In the genomic region with DNA sequence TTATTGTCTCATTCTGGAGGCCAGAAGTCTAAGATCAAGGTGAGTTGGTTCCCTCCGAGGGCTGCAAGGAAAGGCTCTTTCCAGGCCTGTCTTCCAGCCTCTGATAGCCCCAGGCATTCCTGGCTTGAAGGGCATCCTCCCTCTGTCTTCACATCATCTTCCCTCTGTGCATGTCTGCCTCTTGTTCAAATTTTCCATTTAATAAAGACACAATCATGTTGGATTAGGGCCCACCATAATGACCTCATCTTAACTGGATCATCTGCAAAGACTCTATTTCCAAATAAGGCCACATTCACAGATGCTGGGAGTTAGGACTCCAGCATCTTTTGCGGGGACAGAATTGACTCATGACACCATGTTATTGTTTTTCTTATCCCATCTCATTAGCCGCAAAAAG, we compare ENCODE assay signal across 22 cellular contexts. TPM values are rescaled to one million over a fixed set of nuclear protein-coding genes. Genes with fewer than 3 reads are reported as not detected.
DNase-seq lines count a peak whose midpoint lies in the region; FAIRE-seq and TF ChIP-seq lines count a peak whose summit lies in the region.
"Had no signal": no experiment of that assay in that cellular context is flagged by ENCODE, and none has a peak within 500 bp of the region (broad histone marks: within the 10 kb centered on the region; RNA-seq: fewer than 3 reads in every experiment).

No MANE protein-coding gene starts in this region.

- H3K27me3 ChIP-seq in breast epithelium = no peaks in the 10 kb centered on the region
- no peaks in the 10 kb centered on the region for H3K27me3 ChIP-seq in SJSA1 (replicated peaks)
- H3K27me3 ChIP-seq: BLaER1 had no signal

- no peaks in the 10 kb centered on the region for H3K9me3 ChIP-seq in breast epithelium
- no peaks in the 10 kb centered on the region for H3K9me3 ChIP-seq in SJSA1 (replicated peaks)

- no peak for DNase-seq in breast epithelium (ENCODE audit: low spot score in 2 of 2)
- no peak for DNase-seq in MCF 10A (ENCODE audit: unreplicated experiment)
- peak in 1 of 2 experiments; percentile 69 for DNase-seq in SJSA1 (ENCODE audit: low read depth in 1 of 2, low spot score in 2 of 2)
- no peak for DNase-seq in mesothelial cell of epicardium (ENCODE audit: low spot score in 2 of 2, unreplicated experiment in 2 of 2)
- no peak for DNase-seq in NCI-H1694 treated with DMSO at 0.1 percent for 48 hours (lab: John Stamatoyannopoulos, UW)
- no peak for DNase-seq in HUDEP-2 (lab: John Stamatoyannopoulos, UW; ENCODE audit: unreplicated experiment in 76 of 76)
- no peak for DNase-seq in GM12892 (ENCODE audit: insufficient read length)
- DNase-seq in RPMI8226 = no peak
- DNase-seq: 8988T; CD4-positive, alpha-beta memory T cell; DMS153; GF-D8; H9; NCI-H1105 treated with DMSO at 0.1 percent for 48 hours; NCI-H1694; NCI-H510A treated with DMSO at 0.1 percent for 48 hours; SW 1271 had no signal

- TF ChIP-seq POLR2A in breast epithelium (IDR thresholded peaks at IDR 0.05) (no peak), GM12892 (IDR thresholded peaks at IDR 0.05; ENCODE audit: low read depth, low read length) (no peak)

- intact Hi-C loops in breast epithelium (cut with DNase I; ENCODE audit: low total_unique reads) (no loop called here), MCF 10A (cut with micrococcal nuclease) (no loop called here)

- H3K36me3 ChIP-seq in breast epithelium (no peaks in the 10 kb centered on the region), SJSA1 (peaks cover 12% of the 10 kb centered on the region)

- H3K27ac Mint-ChIP-seq in MCF 10A (ENCODE audit: low read depth, unreplicated experiment) (no peak overlapping the region), mesothelial cell of epicardium (peak overlapping the region; percentile 61)
- H3K27ac Mint-ChIP-seq: CD4-positive, alpha-beta memory T cell had no signal

- no peak overlapping the region for H3K4me3 Mint-ChIP-seq in MCF 10A (ENCODE audit: unreplicated experiment)
- no peak overlapping the region for H3K4me3 Mint-ChIP-seq in mesothelial cell of epicardium
- H3K4me3 Mint-ChIP-seq: CD4-positive, alpha-beta memory T cell; H9 had no signal

- no peak for TF ChIP-seq CTCF in breast epithelium (IDR thresholded peaks at IDR 0.05)
- TF ChIP-seq CTCF in MCF 10A (IDR thresholded peaks at IDR 0.05; ENCODE audit: unreplicated experiment) = no peak
- TF ChIP-seq CTCF in mesothelial cell of epicardium (IDR thresholded peaks at IDR 0.05; ENCODE audit: unreplicated experiment) = no peak

- H3K4me3 ChIP-seq in breast epithelium (no peak overlapping the region), SJSA1 (no peak overlapping the region)
- H3K4me3 ChIP-seq: BLaER1 had no signal

- H3K4me1 ChIP-seq in breast epithelium (no peaks in the 10 kb centered on the region), SJSA1 (replicated peaks) (peaks cover 58% of the 10 kb centered on the region)

- H3K27me3 Mint-ChIP-seq in MCF 10A (ENCODE audit: insufficient read depth, unreplicated experiment) (no peaks in the 10 kb centered on the region), mesothelial cell of epicardium (ENCODE audit: low read depth) (no peaks in the 10 kb centered on the region)

- peak overlapping the region; percentile 54 to 62 for H3K27ac ChIP-seq in breast epithelium
- H3K27ac ChIP-seq in SJSA1 = peak overlapping the region; percentile 50
- H3K27ac ChIP-seq: BLaER1, HL-60 had no signal

- CTCF ChIA-PET in MCF 10A (lab: Yijun Ruan, JAX) = no interaction called here

- POLR2A ChIA-PET in MCF 10A (lab: Yijun Ruan, JAX) = no interaction called here

- no peaks in the 10 kb centered on the region for H3K4me1 Mint-ChIP-seq in MCF 10A (ENCODE audit: insufficient read depth, unreplicated experiment)
- peaks cover 73% of the 10 kb centered on the region for H3K4me1 Mint-ChIP-seq in mesothelial cell of epicardium

- H3K36me3 Mint-ChIP-seq in MCF 10A (ENCODE audit: insufficient read depth, unreplicated experiment) = peaks cover 7% of the 10 kb centered on the region
- H3K36me3 Mint-ChIP-seq in mesothelial cell of epicardium = peaks cover 2% of the 10 kb centered on the region
- H3K36me3 Mint-ChIP-seq: CD4-positive, alpha-beta memory T cell had no signal

- peaks cover 7% of the 10 kb centered on the region for H3K9me3 Mint-ChIP-seq in MCF 10A (ENCODE audit: unreplicated experiment)
- H3K9me3 Mint-ChIP-seq in mesothelial cell of epicardium = no peaks in the 10 kb centered on the region
- H3K9me3 Mint-ChIP-seq: CD4-positive, alpha-beta memory T cell; H9 had no signal

- BruUV-seq in MCF 10A (replicated peaks; lab: Mats Ljungman, UMichigan) = no TSS peak

- no peak for FAIRE-seq in GM12892 (lab: Jason Lieb, UNC)
- FAIRE-seq: GM12891, GM18507, HTR-8/SVneo had no signal

RNA-seq across cellular contexts. Expression of a gene that starts 24.5 kb away (rescaled TPM):
- total RNA-seq in breast epithelium = 1 to 10 TPM in 2 of 3 donors, under 1 TPM in 1; 0.32 to 2.0 (median 1.3) TPM
- not detected in 2 replicates for total RNA-seq in MCF 10A (2022)
- total RNA-seq in SJSA1 (2014; rRNA removed; shearing (Covaris generic)) = 13.6 and 17.7 TPM in 2 replicates
- total RNA-seq in mesothelial cell of epicardium = 58.8 to 61.4 TPM (median 60.6 TPM) in 3 replicates
- 0.08 TPM for polyA plus RNA-seq in GM12892 (2012; ENCODE audit: missing spikeins)
